Comparison of ENCODE assay signal across 14 cellular contexts in the genomic region with DNA sequence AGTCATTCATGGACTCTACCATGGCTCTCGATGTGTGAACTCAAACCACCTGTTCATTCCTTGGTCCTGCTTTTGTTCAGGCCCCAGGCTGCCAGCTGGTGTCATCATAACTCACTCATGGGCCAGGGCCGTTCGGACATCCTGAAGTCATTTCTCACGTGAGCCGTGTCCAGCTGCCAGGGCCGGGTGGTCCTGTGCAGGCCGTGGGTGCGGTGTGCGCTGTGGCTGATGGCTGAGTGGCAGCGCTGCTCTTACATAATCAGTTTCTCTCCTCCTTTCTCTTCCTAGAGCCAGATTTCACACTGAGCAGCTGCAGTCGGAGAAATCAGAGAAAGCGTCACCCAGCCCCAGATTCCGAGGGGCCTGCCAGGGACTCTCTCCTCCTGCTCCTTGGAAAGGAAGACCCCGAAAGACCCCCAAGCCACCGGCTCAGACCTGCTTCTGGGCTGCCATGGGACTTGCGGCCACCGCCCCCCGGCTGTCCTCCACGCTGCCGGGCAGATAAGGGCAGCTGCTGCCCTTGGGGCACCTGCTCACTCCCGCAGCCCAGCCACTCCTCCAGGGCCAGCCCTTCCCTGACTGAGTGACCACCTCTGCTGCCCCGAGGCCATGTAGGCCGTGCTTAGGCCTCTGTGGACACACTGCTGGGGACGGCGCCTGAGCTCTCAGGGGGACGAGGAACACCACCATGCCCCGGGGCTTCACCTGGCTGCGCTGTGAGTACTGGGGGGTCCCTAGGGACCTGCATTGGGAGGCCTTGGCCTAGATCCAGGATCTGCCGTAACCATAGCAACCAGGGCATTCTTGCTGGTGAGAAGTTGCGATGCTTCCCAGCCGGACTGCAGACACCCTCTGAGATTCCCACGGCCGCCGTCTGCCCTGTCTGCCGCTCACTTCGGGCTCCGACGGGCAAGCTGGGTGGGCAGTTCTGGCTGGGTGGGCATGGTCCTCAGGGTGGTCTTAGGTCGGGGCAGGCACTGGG. TPM values are rescaled to one million over a fixed set of nuclear protein-coding genes. Genes with fewer than 3 reads are reported as not detected.
DNase-seq lines count a peak whose midpoint lies in the region; ATAC-seq, FAIRE-seq and TF ChIP-seq lines count a peak whose summit lies in the region.
"Had no signal": no experiment of that assay in that cellular context is flagged by ENCODE, and none has a peak within 500 bp of the region (broad histone marks: within the 10 kb centered on the region; RNA-seq: fewer than 3 reads in every experiment).

Gene IL34 (plus strand): TSS at position 300 of the 982 bp plus-strand sequence. CDS start 389 bp downstream, at position 689.

- H3K9ac ChIP-seq in H1 (replicated peaks in 1 of 4; ENCODE audit: extremely low read depth in 1 of 4, low read depth in 3 of 4, low read length in 3 of 4) (no peak within 1 kb of the TSS), neuronal stem cell (ENCODE audit: low read depth, low read length, poor library complexity) (no peak within 1 kb of the TSS), mammary epithelial cell (ENCODE audit: insufficient read depth, low read length) (no peak within 1 kb of the TSS)

- H2BK120ac ChIP-seq in H1 (replicated peaks; ENCODE audit: low read depth, low read length) (no peak within 1 kb of the TSS), neuronal stem cell (ENCODE audit: low read depth, low read length) (peak within 1 kb of the TSS; percentile 17)

- H3K9me3 Mint-ChIP-seq in activated CD4-positive, alpha-beta memory T cell treated with anti-CD3 and anti-CD28 coated beads, Interleukin-2, amount 10 ng/mL, durations not matched to agents 7 days and 5 days: no peaks in the 10 kb centered on the region
- H3K9me3 Mint-ChIP-seq: activated T-cell treated with anti-CD3 and anti-CD28 coated beads, Interleukin-2, amount 50 U/mL, for 4 hours had no signal

- TF ChIP-seq CTCF in H1 (IDR thresholded peaks at IDR 0.05; ENCODE audit: control extremely low read depth in 1 of 3, insufficient read depth in 1 of 3, low read depth in 1 of 3, low read length in 3 of 3) (no peak), mammary epithelial cell (conservative IDR thresholded peaks at IDR 0.05 in 1 of 2, IDR thresholded peaks at IDR 0.05 in 1 of 2; ENCODE audit: extremely low read depth in 1 of 2, insufficient read depth in 1 of 2, low read depth in 1 of 2, low read length in 2 of 2) (no peak)

- H3K79me2 ChIP-seq in H1 (ENCODE audit: control insufficient read depth in 1 of 2, insufficient read depth in 2 of 2, low read length in 2 of 2) (no peaks in the 10 kb centered on the region), mammary epithelial cell (ENCODE audit: insufficient read depth, low read length) (no peaks in the 10 kb centered on the region)

- no peak within 1 kb of the TSS for H3K4ac ChIP-seq in H1 (replicated peaks; ENCODE audit: insufficient read length, low read depth, low read length)
- H3K4ac ChIP-seq in neuronal stem cell (ENCODE audit: low read length): no peak within 1 kb of the TSS

- no peak within 1 kb of the TSS for H2AK5ac ChIP-seq in H1 (ENCODE audit: low read depth, low read length)
- H2AK5ac ChIP-seq in neuronal stem cell (ENCODE audit: low read depth, low read length): peak within 1 kb of the TSS; percentile 74

- H3K4me3 ChIP-seq in H1 (ENCODE audit: extremely low read depth in 1 of 4, insufficient read depth in 2 of 4, low read depth in 3 of 4, low read length in 4 of 4) (no peak within 1 kb of the TSS), neuronal stem cell (ENCODE audit: low read length in 2 of 2) (no peak within 1 kb of the TSS), mammary epithelial cell (replicated peaks in 1 of 3; ENCODE audit: insufficient read depth in 1 of 3, low read depth in 2 of 3, low read length in 3 of 3) (no peak within 1 kb of the TSS)

- dilution Hi-C loops in mammary epithelial cell (cut with HindIII; ENCODE audit: low sequenced_read_pairs): no loop called here

- H3K4me3 Mint-ChIP-seq in activated CD4-positive, alpha-beta memory T cell treated with anti-CD3 and anti-CD28 coated beads, Interleukin-2, amount 10 ng/mL, durations not matched to agents 7 days and 5 days: no peak within 1 kb of the TSS
- H3K4me3 Mint-ChIP-seq: activated T-cell treated with anti-CD3 and anti-CD28 coated beads, Interleukin-2, amount 50 U/mL, for 4 hours had no signal

- peak within 1 kb of the TSS; percentile 49 for H4K91ac ChIP-seq in H1 (replicated peaks; ENCODE audit: insufficient read length, low read length)
- H4K91ac ChIP-seq in neuronal stem cell (ENCODE audit: low read depth, low read length, poor library complexity): no peak within 1 kb of the TSS

- DNase-seq in DMS53 treated with DMSO at 0.1 percent for 48 hours (lab: John Stamatoyannopoulos, UW; ENCODE audit: unreplicated experiment) (peak; percentile 74), NCI-H345 (lab: John Stamatoyannopoulos, UW) (peak; percentile 57), H1 (ENCODE audit: low read depth in 1 of 2, low spot score in 2 of 2) (no peak), neuronal stem cell (ENCODE audit: low spot score) (no peak), mammary epithelial cell (no peak), OCI-M1 (lab: John Stamatoyannopoulos, UW) (no peak)
- no peak for DNase-seq in activated CD4-positive, alpha-beta memory T cell treated with anti-CD3 and anti-CD28 coated beads, Interleukin-2, amount 10 ng/mL, durations not matched to agents 7 days and 5 days
- DNase-seq: activated T-cell treated with anti-CD3 and anti-CD28 coated beads, Interleukin-2, amount 50 U/mL, for 4 hours; effector CD4-positive, alpha-beta T cell; kidney; NCI-H510A treated with DMSO at 0.1 percent for 48 hours; stimulated activated CD4-positive, alpha-beta T cell treated with anti-CD3 and anti-CD28 coated beads, Interleukin-12 subunit alpha, Interleukin-12 subunit beta, amount 100 ng/mL, for 4 hours had no signal

- H3K14ac ChIP-seq in H1 (ENCODE audit: insufficient read length) (no peak within 1 kb of the TSS), neuronal stem cell (ENCODE audit: low read length) (peak within 1 kb of the TSS; percentile 90)

- no peak within 1 kb of the TSS for H4K5ac ChIP-seq in H1 (ENCODE audit: insufficient read length, low read depth, low read length)

- no peak within 1 kb of the TSS; the same call in 1 of the 2 replicates for H3K18ac ChIP-seq in H1 (ENCODE audit: extremely low read depth, low read length)
- peak within 1 kb of the TSS; percentile 81 for H3K18ac ChIP-seq in neuronal stem cell (ENCODE audit: low read length)

- POLR2A ChIA-PET in H1 (lab: Charles Lee; ENCODE audit: partially characterized antibody): interaction anchor here (0.6 to 1.9 kb wide), 7 partner anchors 12 to 73 kb away, joined by 3 to 10 read pairs (median 4); no protein-coding TSS in a partner anchor
- POLR2A ChIA-PET in activated CD4-positive, alpha-beta memory T cell treated with anti-CD3 and anti-CD28 coated beads, Interleukin-2, amount 10 ng/mL, durations not matched to agents 7 days and 5 days (lab: Charles Lee): no interaction called here

- no peak for TF ChIP-seq RAD21 in H1 (IDR thresholded peaks at IDR 0.05 in 1 of 2, conservative IDR thresholded peaks at IDR 0.05 in 1 of 2; ENCODE audit: low read depth in 2 of 2, low read length in 2 of 2)

- H3K23me2 ChIP-seq in H1 (ENCODE audit: low read depth, low read length): no peaks in the 10 kb centered on the region; the same call in 1 of the 2 replicates

- no peaks in the 10 kb centered on the region for H3K27me3 ChIP-seq in H1 (replicated peaks in 1 of 4; ENCODE audit: control insufficient read depth in 3 of 4, extremely low read depth in 1 of 4, insufficient read depth in 3 of 4, low read length in 3 of 4)
- no peaks in the 10 kb centered on the region for H3K27me3 ChIP-seq in neuronal stem cell (ENCODE audit: control insufficient read depth in 3 of 3, insufficient read depth in 3 of 3, low read depth in 1 of 3, low read length in 3 of 3)
- no peaks in the 10 kb centered on the region for H3K27me3 ChIP-seq in mammary epithelial cell (ENCODE audit: insufficient read depth, low read length)

- no peak for FAIRE-seq in H1 (lab: Jason Lieb, UNC)
- FAIRE-seq: kidney had no signal

- no peak for ATAC-seq in GM18520 (IDR thresholded peaks at IDR 0.05; ENCODE audit: unreplicated experiment)
- ATAC-seq: activated T-cell treated with anti-CD3 and anti-CD28 coated beads, Interleukin-2, amount 50 U/mL, for 4 hours had no signal

- H4K20me1 ChIP-seq in H1 (replicated peaks in 1 of 2; ENCODE audit: control insufficient read depth in 1 of 2, insufficient read depth in 2 of 2, low read length in 2 of 2): no peaks in the 10 kb centered on the region
- H4K20me1 ChIP-seq in mammary epithelial cell (ENCODE audit: insufficient read depth, low read length): no peaks in the 10 kb centered on the region

- no peaks in the 10 kb centered on the region for H3K36me3 Mint-ChIP-seq in activated CD4-positive, alpha-beta memory T cell treated with anti-CD3 and anti-CD28 coated beads, Interleukin-2, amount 10 ng/mL, durations not matched to agents 7 days and 5 days (ENCODE audit: low read depth)

- no peak within 1 kb of the TSS for H3K23ac ChIP-seq in H1 (ENCODE audit: insufficient read length)
- H3K23ac ChIP-seq in neuronal stem cell (ENCODE audit: low read depth, low read length, poor library complexity): peak within 1 kb of the TSS; percentile 17

- no peaks in the 10 kb centered on the region for H3K4me1 Mint-ChIP-seq in activated CD4-positive, alpha-beta memory T cell treated with anti-CD3 and anti-CD28 coated beads, Interleukin-2, amount 10 ng/mL, durations not matched to agents 7 days and 5 days

- BruUV-seq in mammary epithelial cell (replicated peaks; lab: Mats Ljungman, UMichigan): no TSS peak

- H2BK20ac ChIP-seq in H1 (ENCODE audit: low read length): no peak within 1 kb of the TSS

- CTCF ChIA-PET in H1 (lab: Charles Lee; ENCODE audit: partially characterized antibody): interaction anchor here (1.2 to 1.5 kb wide), 2 partner anchors 35 to 67 kb away, joined by 4 to 6 read pairs; no protein-coding TSS in a partner anchor
- CTCF ChIA-PET in mammary epithelial cell (lab: Charles Lee; ENCODE audit: low non-redundant PET): no interaction called here
- CTCF ChIA-PET in activated CD4-positive, alpha-beta memory T cell treated with anti-CD3 and anti-CD28 coated beads, Interleukin-2, amount 10 ng/mL, durations not matched to agents 7 days and 5 days (lab: Charles Lee): no interaction called here

- WGBS in H1 (ENCODE audit: extremely low coverage in 1 of 2, insufficient coverage in 1 of 2, insufficient read length in 1 of 2, insufficient replicate concordance in 2 of 2, low coverage in 1 of 2, low lambda C conversion rate in 2 of 2, missing lambda C conversion rate in 1 of 2), 2 experiments: 90% methylated on average over 35 of the region's 39 CpGs; no CpG with 5 or more reads in 1 of the 2 experiments
- WGBS in neuronal stem cell (ENCODE audit: extremely low coverage in 2 of 2, insufficient read length in 2 of 2, insufficient replicate concordance in 1 of 2), 2 donors: no CpG with 5 or more reads among the region's 39 CpGs
- 84% methylated on average over 24 of the region's 39 CpGs for WGBS in mammary epithelial cell (ENCODE audit: low coverage, missing lambda C conversion rate)

- H2BK15ac ChIP-seq in H1 (ENCODE audit: low read length) (0 out of 2 replicates have a peak within 1 kb of the TSS, but pooled peaks have one; percentile 46), neuronal stem cell (ENCODE audit: low read length) (peak within 1 kb of the TSS; percentile 49)

- H3K27ac Mint-ChIP-seq in activated CD4-positive, alpha-beta memory T cell treated with anti-CD3 and anti-CD28 coated beads, Interleukin-2, amount 10 ng/mL, durations not matched to agents 7 days and 5 days: no peak within 1 kb of the TSS

- H3K56ac ChIP-seq in H1 (replicated peaks; ENCODE audit: insufficient read length, low read depth, low read length): no peak within 1 kb of the TSS

- no peak within 1 kb of the TSS for H2AFZ ChIP-seq in H1 (ENCODE audit: low read length)
- H2AFZ ChIP-seq in neuronal stem cell (ENCODE audit: low read length): peak within 1 kb of the TSS; percentile 41
- no peak within 1 kb of the TSS for H2AFZ ChIP-seq in mammary epithelial cell (ENCODE audit: low read depth, low read length)

- H2BK5ac ChIP-seq in H1 (ENCODE audit: low read depth, low read length): 0 out of 2 replicates have a peak within 1 kb of the TSS, but pooled peaks have one; percentile 10
- peak within 1 kb of the TSS; percentile 66 for H2BK5ac ChIP-seq in neuronal stem cell (ENCODE audit: low read length)

- no peak within 1 kb of the TSS for H3K4me2 ChIP-seq in H1 (ENCODE audit: insufficient read depth in 1 of 2, low read depth in 2 of 2, low read length in 2 of 2)
- H3K4me2 ChIP-seq in neuronal stem cell (ENCODE audit: insufficient read depth, low read length, poor library complexity, severe bottlenecking): no peak within 1 kb of the TSS
- no peak within 1 kb of the TSS for H3K4me2 ChIP-seq in mammary epithelial cell (ENCODE audit: insufficient read depth, low read depth, low read length)

- TF ChIP-seq POLR2A in H1 (IDR thresholded peaks at IDR 0.05; ENCODE audit: control extremely low read depth in 1 of 2, low read depth in 2 of 2, low read length in 2 of 2): no peak

- no peaks in the 10 kb centered on the region for H3K79me1 ChIP-seq in H1 (ENCODE audit: low read depth, low read length)
- no peaks in the 10 kb centered on the region for H3K79me1 ChIP-seq in neuronal stem cell (ENCODE audit: low read depth, low read length)

- H3K9me3 ChIP-seq in H1 (ENCODE audit: insufficient read depth in 2 of 2, low read depth in 1 of 2, low read length in 1 of 2) (no peaks in the 10 kb centered on the region; a peak in 1 of 4 replicates), neuronal stem cell (replicated peaks in 1 of 2; ENCODE audit: control insufficient read depth in 2 of 2, insufficient read depth in 1 of 2, low read depth in 1 of 2, low read length in 2 of 2) (peaks cover 2 to 11% of the 10 kb centered on the region in 2 donors), mammary epithelial cell (replicated peaks; ENCODE audit: insufficient read depth, low read length) (no peaks in the 10 kb centered on the region)

- H2BK12ac ChIP-seq in H1 (ENCODE audit: low read depth, low read length): peak within 1 kb of the TSS; percentile 60; the same call in 1 of the 2 replicates
- H2BK12ac ChIP-seq in neuronal stem cell (ENCODE audit: low read length): peak within 1 kb of the TSS; percentile 90

- H4K8ac ChIP-seq in H1 (ENCODE audit: extremely low read depth, insufficient read depth, low read length): no peak within 1 kb of the TSS; the same call in 1 of the 2 replicates
- H4K8ac ChIP-seq in neuronal stem cell (ENCODE audit: low read depth, low read length): peak within 1 kb of the TSS; percentile 65

- H3K27ac ChIP-seq in H1 (ENCODE audit: low read depth, low read length) (no peak within 1 kb of the TSS; the same call in 1 of the 2 replicates), neuronal stem cell (replicated peaks; ENCODE audit: low read length) (no peak within 1 kb of the TSS), mammary epithelial cell (ENCODE audit: insufficient read depth, low read depth, low read length) (no peak within 1 kb of the TSS)
- H3K27ac ChIP-seq: C4-2B had no signal

- H3K4me1 ChIP-seq in H1 (replicated peaks in 1 of 4; ENCODE audit: control insufficient read depth in 3 of 4, insufficient read depth in 4 of 4, low read length in 3 of 4): peaks cover 0 to 3% (median 0%) of the 10 kb centered on the region in 4 experiments; a peak in 1 of 7 replicates
- H3K4me1 ChIP-seq in neuronal stem cell (ENCODE audit: control insufficient read depth in 2 of 2, insufficient read depth in 1 of 2, low read depth in 1 of 2, low read length in 2 of 2): peaks cover 6 to 9% of the 10 kb centered on the region in 2 donors
- H3K4me1 ChIP-seq in mammary epithelial cell (ENCODE audit: insufficient read depth, low read length): peaks cover 3% of the 10 kb centered on the region

- intact Hi-C loops in mammary epithelial cell (cut with micrococcal nuclease): no loop called here

- TF ChIP-seq EP300 in H1 (IDR thresholded peaks at IDR 0.05; ENCODE audit: borderline replicate concordance in 1 of 2, low read depth in 2 of 2, low read length in 2 of 2): no peak

- no peaks in the 10 kb centered on the region for H3K36me3 ChIP-seq in H1 (ENCODE audit: control insufficient read depth in 2 of 4, insufficient read depth in 4 of 4, low read length in 3 of 4)
- H3K36me3 ChIP-seq in neuronal stem cell (replicated peaks in 1 of 2; ENCODE audit: control insufficient read depth in 2 of 2, insufficient read depth in 2 of 2, low read length in 2 of 2): no peaks in the 10 kb centered on the region
- no peaks in the 10 kb centered on the region for H3K36me3 ChIP-seq in mammary epithelial cell (ENCODE audit: insufficient read depth, low read length)

- H3K27me3 Mint-ChIP-seq in activated CD4-positive, alpha-beta memory T cell treated with anti-CD3 and anti-CD28 coated beads, Interleukin-2, amount 10 ng/mL, durations not matched to agents 7 days and 5 days: peaks cover 2% of the 10 kb centered on the region

- in situ Hi-C loops in mammary epithelial cell (cut with MboI; ENCODE audit: low sequenced_read_pairs in 2 of 2): no loop called here

RNA-seq across cellular contexts. Expression of gene IL34, which starts in this region (rescaled TPM):
- total RNA-seq in H1 (2021; fragmentation: NEBNext Ultra II Directional; extraction: Animal tissue kit (Norgen Biotek cat#: 25700)): 4.0 and 4.6 TPM in 2 replicates
- polyA plus RNA-seq in H1 (2011; rRNA removed) (5.6 and 8.0 TPM in 2 replicates), mammary epithelial cell (0.84 TPM)
- polyA plus RNA-seq in H1 (2011; cell fraction: cytosol; rRNA removed): 6.7 TPM
- polyA plus RNA-seq in H1 (2011; cell fraction: nucleus; rRNA removed): 9.0 TPM
- 4.6 to 6.5 TPM (median 5.2 TPM) in 4 replicates for polyA plus RNA-seq in H1 (2012, experiment 1 of 2)
- polyA plus RNA-seq in H1 (2012, experiment 2 of 2): 3.3 TPM
- polyA plus RNA-seq in H1 (2013, experiment 1 of 2): 2.7 TPM
- 3.3 TPM for polyA plus RNA-seq in H1 (2013, experiment 2 of 2)
- polyA minus RNA-seq in H1 (2011; rRNA and poly(A)+ RNA removed): 1.7 and 2.2 TPM in 2 replicates
- polyA minus RNA-seq in H1 (2011; cell fraction: cytosol; rRNA and poly(A)+ RNA removed): 4.3 TPM
- polyA minus RNA-seq in H1 (2011; cell fraction: nucleus; rRNA and poly(A)+ RNA removed): 1.5 TPM
- not detected for polyA plus RNA-seq in neuronal stem cell (2013, experiment 1 of 2)
- polyA plus RNA-seq in neuronal stem cell (2013, experiment 2 of 2): 0.03 TPM
- total RNA-seq in mammary epithelial cell: 10 to 100 TPM in 1 of 2 donors, under 1 TPM in 1; 0.49 to 42.7 TPM
- 2.3 TPM for polyA minus RNA-seq in mammary epithelial cell
- total RNA-seq in activated CD4-positive, alpha-beta memory T cell treated with anti-CD3 and anti-CD28 coated beads, Interleukin-2, amount 10 ng/mL, durations not matched to agents 7 days and 5 days: not detected

Comparison
In these comparisons a context has a peak if more than half of its experiments do, and no peak if none do; other contexts are left out.
1. DNase-seq: peak in DMS53 treated with DMSO at 0.1 percent for 48 hours (single experiment) and NCI-H345 (single experiment); none in H1 (0 of 2), neuronal stem cell (single experiment), mammary epithelial cell (single experiment), activated CD4-positive, alpha-beta memory T cell treated with anti-CD3 and anti-CD28 coated beads, Interleukin-2, amount 10 ng/mL, durations not matched to agents 7 days and 5 days (single experiment) and OCI-M1 (single experiment).